ENCODE assay signal across 8 cellular contexts in genomic region chr2:90322977-90323376, GRCh38.
DNase-seq lines count a peak whose midpoint lies in the region; ATAC-seq, FAIRE-seq and TF ChIP-seq lines count a peak whose summit lies in the region.
"Not testable (repeated sequence)": the region's sequence is repeated elsewhere in the genome, so short reads cannot be mapped to it uniquely, and the experiment has no call there.

No MANE protein-coding gene starts in this region.

- not testable (repeated sequence) for H2AFZ ChIP-seq in MM.1S (ENCODE audit: low read length); endothelial cell of umbilical vein (ENCODE audit: low read depth, low read length)

- H3K36me3 ChIP-seq in CD4-positive, alpha-beta memory T cell (ENCODE audit: insufficient read depth, low read length); MM.1S (replicated peaks; ENCODE audit: insufficient read depth, low read length); endothelial cell of umbilical vein (ENCODE audit: control insufficient read depth in 2 of 2, extremely low read depth in 1 of 2, insufficient read depth in 2 of 2, low read length in 2 of 2): not testable (repeated sequence)

- H3K9me3 ChIP-seq in CD4-positive, alpha-beta memory T cell (ENCODE audit: control insufficient read depth in 1 of 2, low read length in 2 of 2); MM.1S (replicated peaks; ENCODE audit: insufficient read depth, low read length); endothelial cell of umbilical vein (replicated peaks; ENCODE audit: control insufficient read depth, insufficient read depth, low read length): not testable (repeated sequence)

- H3K4me3 ChIP-seq in CD4-positive, alpha-beta memory T cell (ENCODE audit: low read length in 2 of 2); endothelial cell of umbilical vein (replicated peaks in 1 of 3; ENCODE audit: insufficient read depth in 1 of 3, low read depth in 1 of 3, low read length in 3 of 3): not testable (repeated sequence)
- H3K4me3 ChIP-seq in MM.1S (ENCODE audit: low read length): peak overlapping the region; percentile 52; the same call in 1 of the 2 replicates

- not testable (repeated sequence) for TF ChIP-seq CTCF in MM.1S (IDR thresholded peaks at IDR 0.05; ENCODE audit: low read length); endothelial cell of umbilical vein (IDR thresholded peaks at IDR 0.05; ENCODE audit: extremely low read depth in 1 of 2, insufficient read depth in 1 of 2, low read depth in 1 of 2, low read length in 2 of 2)

- not testable (repeated sequence) for BruUV-seq in endothelial cell of umbilical vein (replicated peaks; lab: Mats Ljungman, UMichigan)

- not testable (repeated sequence) for H3K27ac ChIP-seq in CD4-positive, alpha-beta memory T cell (ENCODE audit: low read depth, low read length); MM.1S (ENCODE audit: low read length); endothelial cell of umbilical vein (ENCODE audit: insufficient read depth, low read depth, low read length)

- not testable (repeated sequence) for H3K4me1 ChIP-seq in CD4-positive, alpha-beta memory T cell (ENCODE audit: insufficient read depth, low read length); MM.1S (ENCODE audit: low read length); endothelial cell of umbilical vein (ENCODE audit: control insufficient read depth, extremely low read depth, insufficient read depth, low read length)

- H3K9ac ChIP-seq in MM.1S (ENCODE audit: low read length); endothelial cell of umbilical vein (replicated peaks; ENCODE audit: extremely low read depth, insufficient read depth, low read length): not testable (repeated sequence)

- not testable (repeated sequence) for H3K9me3 Mint-ChIP-seq in CD4-positive, alpha-beta memory T cell; activated CD4-positive, alpha-beta T cell treated with anti-CD3 and anti-CD28 coated beads for 36 hours (ENCODE audit: low read depth); activated T-helper 17 cell treated with anti-CD3 and anti-CD28 coated beads, Interleukin-2, amount 50 U/mL, for 72 hours; naive thymus-derived CD8-positive, alpha-beta T cell; stimulated activated naive B cell treated with anti-CD40 and anti-IgM and Interleukin-4, amounts not matched to agents 10 μg/mL and 1 μg/mL and 100 μg/mL, for 72 hours

- not testable (repeated sequence) for H3K27me3 ChIP-seq in CD4-positive, alpha-beta memory T cell (ENCODE audit: insufficient read depth, low read length); MM.1S (replicated peaks; ENCODE audit: insufficient read depth, low read length); endothelial cell of umbilical vein (ENCODE audit: control insufficient read depth in 2 of 2, insufficient read depth in 2 of 2, low read length in 2 of 2)

- FAIRE-seq in endothelial cell of umbilical vein (lab: Jason Lieb, UNC): not testable (repeated sequence)

- peak overlapping the region; percentile 26 to 83 (median 60) for H3K4me3 Mint-ChIP-seq in CD4-positive, alpha-beta memory T cell
- peak overlapping the region; percentile 60 for H3K4me3 Mint-ChIP-seq in activated CD4-positive, alpha-beta T cell treated with anti-CD3 and anti-CD28 coated beads for 36 hours
- peak overlapping the region; percentile 60 for H3K4me3 Mint-ChIP-seq in activated T-helper 17 cell treated with anti-CD3 and anti-CD28 coated beads, Interleukin-2, amount 50 U/mL, for 72 hours
- H3K4me3 Mint-ChIP-seq in naive thymus-derived CD8-positive, alpha-beta T cell: peak overlapping the region; percentile 50 to 87 (median 74)
- H3K4me3 Mint-ChIP-seq in stimulated activated naive B cell treated with anti-CD40 and anti-IgM and Interleukin-4, amounts not matched to agents 10 μg/mL and 1 μg/mL and 100 μg/mL, for 72 hours: peak overlapping the region; percentile 87 to 88

- not testable (repeated sequence) for TF ChIP-seq POLR2A in endothelial cell of umbilical vein (IDR thresholded peaks at IDR 0.05; ENCODE audit: low read depth, low read length)

- not testable (repeated sequence) for H3K4me1 Mint-ChIP-seq in CD4-positive, alpha-beta memory T cell; activated CD4-positive, alpha-beta T cell treated with anti-CD3 and anti-CD28 coated beads for 36 hours; activated T-helper 17 cell treated with anti-CD3 and anti-CD28 coated beads, Interleukin-2, amount 50 U/mL, for 72 hours; stimulated activated naive B cell treated with anti-CD40 and anti-IgM and Interleukin-4, amounts not matched to agents 10 μg/mL and 1 μg/mL and 100 μg/mL, for 72 hours
- peaks cover 0 to 11% (median 5%) of the 10 kb centered on the region in 4 donors for H3K4me1 Mint-ChIP-seq in naive thymus-derived CD8-positive, alpha-beta T cell

- dilution Hi-C loops in endothelial cell of umbilical vein (cut with MboI; ENCODE audit: extremely low pct_ligation_motif_present, low sequenced_read_pairs): not testable (repeated sequence)

- not testable (repeated sequence) for H3K36me3 Mint-ChIP-seq in CD4-positive, alpha-beta memory T cell; activated CD4-positive, alpha-beta T cell treated with anti-CD3 and anti-CD28 coated beads for 36 hours (ENCODE audit: low read depth); naive thymus-derived CD8-positive, alpha-beta T cell; stimulated activated naive B cell treated with anti-CD40 and anti-IgM and Interleukin-4, amounts not matched to agents 10 μg/mL and 1 μg/mL and 100 μg/mL, for 72 hours
- peaks cover 11% of the 10 kb centered on the region for H3K36me3 Mint-ChIP-seq in activated T-helper 17 cell treated with anti-CD3 and anti-CD28 coated beads, Interleukin-2, amount 50 U/mL, for 72 hours (ENCODE audit: low read depth)

- H3K9me2 ChIP-seq in MM.1S (replicated peaks; ENCODE audit: insufficient read depth, low read length): not testable (repeated sequence)

- not testable (repeated sequence) for H3K9me1 ChIP-seq in endothelial cell of umbilical vein (replicated peaks; ENCODE audit: control insufficient read depth, extremely low read depth, insufficient read depth, low read length)

- H3K27ac Mint-ChIP-seq in CD4-positive, alpha-beta memory T cell: peak overlapping the region in 2 of 7 donors; percentile 78 to 85
- H3K27ac Mint-ChIP-seq in activated CD4-positive, alpha-beta T cell treated with anti-CD3 and anti-CD28 coated beads for 36 hours; activated T-helper 17 cell treated with anti-CD3 and anti-CD28 coated beads, Interleukin-2, amount 50 U/mL, for 72 hours: not testable (repeated sequence)
- peak overlapping the region in 2 of 10 donors; percentile 34 to 43 for H3K27ac Mint-ChIP-seq in naive thymus-derived CD8-positive, alpha-beta T cell
- peak overlapping the region; percentile 93 for H3K27ac Mint-ChIP-seq in stimulated activated naive B cell treated with anti-CD40 and anti-IgM and Interleukin-4, amounts not matched to agents 10 μg/mL and 1 μg/mL and 100 μg/mL, for 72 hours

- intact Hi-C loops in CD4-positive, alpha-beta memory T cell (cut with micrococcal nuclease); activated CD4-positive, alpha-beta T cell treated with anti-CD3 and anti-CD28 coated beads for 36 hours (cut with DNase I, micrococcal nuclease); endothelial cell of umbilical vein (cut with micrococcal nuclease): not testable (repeated sequence)

- POLR2A ChIA-PET in CD4-positive, alpha-beta memory T cell (lab: Charles Lee; ENCODE audit: partially characterized antibody); activated CD4-positive, alpha-beta T cell treated with anti-CD3 and anti-CD28 coated beads for 36 hours (lab: Charles Lee); endothelial cell of umbilical vein (lab: Charles Lee); naive thymus-derived CD8-positive, alpha-beta T cell (lab: Charles Lee): not testable (repeated sequence)

- not testable (repeated sequence) for ATAC-seq in activated CD4-positive, alpha-beta T cell treated with anti-CD3 and anti-CD28 coated beads for 36 hours; activated T-helper 17 cell treated with anti-CD3 and anti-CD28 coated beads, Interleukin-2, amount 50 U/mL, for 72 hours (replicated peaks); naive thymus-derived CD8-positive, alpha-beta T cell; stimulated activated naive B cell treated with anti-CD40 and anti-IgM and Interleukin-4, amounts not matched to agents 10 μg/mL and 1 μg/mL and 100 μg/mL, for 72 hours (replicated peaks)

- peak overlapping the region; percentile 27; the same call in 1 of the 2 replicates for H3K4me2 ChIP-seq in MM.1S (ENCODE audit: low read depth, low read length)
- not testable (repeated sequence) for H3K4me2 ChIP-seq in endothelial cell of umbilical vein (ENCODE audit: insufficient read depth, low read length)

- not testable (repeated sequence) for H4K20me1 ChIP-seq in MM.1S (ENCODE audit: insufficient read depth, low read length); endothelial cell of umbilical vein (replicated peaks; ENCODE audit: control insufficient read depth, extremely low read depth, insufficient read depth, low read length)

- not testable (repeated sequence) for H3K79me2 ChIP-seq in MM.1S (ENCODE audit: low read length); endothelial cell of umbilical vein (ENCODE audit: control insufficient read depth, insufficient read depth, low read length)

- H3K27me3 Mint-ChIP-seq in CD4-positive, alpha-beta memory T cell; activated CD4-positive, alpha-beta T cell treated with anti-CD3 and anti-CD28 coated beads for 36 hours; activated T-helper 17 cell treated with anti-CD3 and anti-CD28 coated beads, Interleukin-2, amount 50 U/mL, for 72 hours; naive thymus-derived CD8-positive, alpha-beta T cell: not testable (repeated sequence)
- H3K27me3 Mint-ChIP-seq in stimulated activated naive B cell treated with anti-CD40 and anti-IgM and Interleukin-4, amounts not matched to agents 10 μg/mL and 1 μg/mL and 100 μg/mL, for 72 hours: peaks cover 8 to 23% of the 10 kb centered on the region in 2 donors

- CTCF ChIA-PET in CD4-positive, alpha-beta memory T cell (lab: Charles Lee; ENCODE audit: partially characterized antibody); activated CD4-positive, alpha-beta T cell treated with anti-CD3 and anti-CD28 coated beads for 36 hours (lab: Charles Lee): not testable (repeated sequence)
- CTCF ChIA-PET in endothelial cell of umbilical vein (lab: Charles Lee): interaction anchor here (1.1 kb wide), 2 partner anchors 1154 to 1156 kb away, joined by 4 to 17 read pairs; no protein-coding TSS in a partner anchor

- not testable (repeated sequence) for H3F3A ChIP-seq in MM.1S (ENCODE audit: insufficient read depth, low read length)

- DNase-seq in CD4-positive, alpha-beta memory T cell; activated CD4-positive, alpha-beta T cell treated with anti-CD3 and anti-CD28 coated beads for 36 hours; naive thymus-derived CD8-positive, alpha-beta T cell; stimulated activated naive B cell treated with anti-CD40 and anti-IgM and Interleukin-4, amounts not matched to agents 10 μg/mL and 1 μg/mL and 100 μg/mL, for 72 hours: not testable (repeated sequence)
- DNase-seq in MM.1S: peak; percentile 9
- DNase-seq in astrocyte of the hippocampus (ENCODE audit: low read depth, low spot score): peak; percentile 6
- peak; percentile 0 for DNase-seq in endothelial cell of umbilical vein (ENCODE audit: low read depth, low spot score)
